38 cellular contexts compared by ENCODE assay signal in genomic region chr4:58074382-58074781, GRCh38.
"Had no signal": no experiment of that assay in that cellular context is flagged by ENCODE, and none has a peak within 500 bp of the region (broad histone marks: within the 10 kb centered on the region; RNA-seq: fewer than 3 reads in every experiment).

No MANE protein-coding gene starts in this region.

- H3K36me3 Mint-ChIP-seq: activated naive CD4-positive, alpha-beta T cell treated with anti-CD3 and anti-CD28 coated beads, Interleukin-2, amount 10 ng/mL, durations not matched to agents 7 days and 5 days; activated naive CD4-positive, alpha-beta T cell treated with anti-CD3 and anti-CD28 coated beads, Interleukin-2, amount 50 U/mL, for 24 hours; activated naive CD8-positive, alpha-beta T cell; activated naive CD8-positive, alpha-beta T cell treated with anti-CD3 and anti-CD28 coated beads for 36 hours; activated naive CD8-positive, alpha-beta T cell treated with anti-CD3 and anti-CD28 coated beads, Interleukin-2, amount 10 ng/mL, durations not matched to agents 7 days and 5 days; brain had no signal

- H3K4me1 ChIP-seq: adrenal gland, ascending aorta, body of pancreas, breast epithelium, colonic mucosa had no signal

- H3K4me3 ChIP-seq: adrenal gland, ascending aorta, body of pancreas, breast epithelium, cardiac muscle cell, colonic mucosa had no signal

- DNase-seq: activated effector memory CD4-positive, alpha-beta T cell treated with anti-CD3 and anti-CD28 coated beads, Interleukin-2, amount 50 U/mL, for 16 hours; activated effector memory CD4-positive, alpha-beta T cell treated with Interleukin-2 at 50 U/mL for 16 hours; activated gamma-delta T cell; activated gamma-delta T cell treated with Interleukin-2 at 50 U/mL for 16 hours; activated naive CD4-positive, alpha-beta T cell; activated naive CD4-positive, alpha-beta T cell treated with anti-CD3 and anti-CD28 coated beads for 36 hours; activated naive CD4-positive, alpha-beta T cell treated with anti-CD3 and anti-CD28 coated beads, Interleukin-2, amount 10 ng/mL, durations not matched to agents 7 days and 5 days; activated naive CD4-positive, alpha-beta T cell treated with anti-CD3 and anti-CD28 coated beads, Interleukin-2, amount 50 U/mL, for 16 hours; activated naive CD4-positive, alpha-beta T cell treated with Interleukin-2 at 50 U/mL for 16 hours; activated naive CD8-positive, alpha-beta T cell treated with anti-CD3 and anti-CD28 coated beads for 36 hours; activated naive CD8-positive, alpha-beta T cell treated with anti-CD3 and anti-CD28 coated beads, Interleukin-2, amount 10 ng/mL, durations not matched to agents 7 days and 5 days; activated naive CD8-positive, alpha-beta T cell treated with anti-CD3 and anti-CD28 coated beads, Interleukin-2, amount 50 U/mL, for 24 hours; activated T-cell treated with anti-CD3 and anti-CD28 coated beads, Interleukin-2, amount 50 U/mL, for 4 hours; activated T-cell treated with anti-CD3 and anti-CD28 coated beads, Interleukin-2, amount 50 U/mL, for 48 hours; activated T-cell treated with anti-CD3 and anti-CD28 coated beads, Interleukin-2, amount 50 U/mL, for 72 hours; adrenal gland; amniotic stem cell; amygdala; anterior cingulate cortex; aorta; body of pancreas; brain microvascular endothelial cell; caudate nucleus; central memory CD4-positive, alpha-beta T cell; cerebellar nuclear complex; colonic mucosa had no signal

- H3K9me3 ChIP-seq: adrenal gland, ascending aorta, body of pancreas, breast epithelium, colonic mucosa had no signal

- H3K27me3 ChIP-seq: adrenal gland, ascending aorta, body of pancreas, brain microvascular endothelial cell, breast epithelium, cardiac muscle cell, colonic mucosa had no signal

- FAIRE-seq: astrocyte, bronchial epithelial cell, colon had no signal

- ATAC-seq: activated naive CD8-positive, alpha-beta T cell treated with anti-CD3 and anti-CD28 coated beads, Interleukin-2, amount 50 U/mL, for 24 hours; activated T-cell treated with anti-CD3 and anti-CD28 coated beads, Interleukin-2, amount 50 U/mL, for 4 hours; activated T-cell treated with anti-CD3 and anti-CD28 coated beads, Interleukin-2, amount 50 U/mL, for 72 hours; activated T-helper 17 cell treated with anti-CD3 and anti-CD28 coated beads, Interleukin-2, amount 50 U/mL, for 72 hours; body of pancreas had no signal

- H3K27ac Mint-ChIP-seq: activated naive CD4-positive, alpha-beta T cell treated with anti-CD3 and anti-CD28 coated beads for 36 hours; activated naive CD4-positive, alpha-beta T cell treated with anti-CD3 and anti-CD28 coated beads, Interleukin-2, amount 10 ng/mL, durations not matched to agents 7 days and 5 days; activated naive CD4-positive, alpha-beta T cell treated with anti-CD3 and anti-CD28 coated beads, Interleukin-2, amount 50 U/mL, for 24 hours; activated naive CD8-positive, alpha-beta T cell; activated naive CD8-positive, alpha-beta T cell treated with anti-CD3 and anti-CD28 coated beads for 36 hours; activated naive CD8-positive, alpha-beta T cell treated with anti-CD3 and anti-CD28 coated beads, Interleukin-2, amount 10 ng/mL, durations not matched to agents 7 days and 5 days; activated naive CD8-positive, alpha-beta T cell treated with anti-CD3 and anti-CD28 coated beads, Interleukin-2, amount 50 U/mL, for 24 hours; activated T-cell treated with anti-CD3 and anti-CD28 coated beads, Interleukin-2, amount 50 U/mL, for 72 hours; activated T-helper 1 cell treated with anti-CD3 and anti-CD28 coated beads, Interleukin-12 subunit alpha, Interleukin-12 subunit beta, Interleukin-2, Interleukin-4 antibody, amounts not matched to agents 30 ng/mL and 10 ng/mL and 1 ng/mL, durations not matched to agents 14 hours and 24 hours and 36 hours; activated T-helper 17 cell treated with anti-CD3 and anti-CD28 coated beads, Interleukin-2, amount 50 U/mL, for 72 hours; activated T-helper 2 cell treated with anti-CD3 and anti-CD28 coated beads, Interferon-gamma antibody, Interleukin-2, Interleukin-4, amounts not matched to agents 10 μg/mL and 5 μg/mL and 100 μg/mL, durations not matched to agents 14 hours and 24 hours and 36 hours; brain had no signal

- H3K36me3 ChIP-seq: adrenal gland, ascending aorta, brain microvascular endothelial cell, breast epithelium, cardiac muscle cell, colonic mucosa had no signal

- H3K27ac ChIP-seq: adrenal gland, ascending aorta, body of pancreas, brain microvascular endothelial cell, breast epithelium, cardiac muscle cell, colonic mucosa had no signal
